ENCODE assay signal across 8 cellular contexts in genomic region chr5:172006378-172007152, GRCh38. TPM values are rescaled to one million over a fixed set of nuclear protein-coding genes. Genes with fewer than 3 reads are reported as not detected.
A peak's percentile ranks its signal among the peaks of the same experiment; 100 is the strongest.
DNase-seq lines count a peak whose midpoint lies in the region; ATAC-seq and TF ChIP-seq lines count a peak whose summit lies in the region.

Gene FBXW11, minus strand, starts transcription at chr5:172006638. Its CDS starts 136 bp downstream, at chr5:172006502.

- TF ChIP-seq CTCF in BJ (IDR thresholded peaks at IDR 0.05; ENCODE audit: insufficient read depth, low read depth, low read length), result no peak

- H3K4me3 ChIP-seq in BJ (ENCODE audit: low read depth, low read length), result peak within 1 kb of the TSS; percentile 88

- CTCF ChIA-PET in BJ (lab: Yijun Ruan, JAX), result interaction anchor here (0.8 to 2.6 kb wide), 11 partner anchors 10 to 588 kb away, joined by 3 to 22 read pairs (median 5); no protein-coding TSS in a partner anchor
- CTCF ChIA-PET in activated CD4-positive, alpha-beta T cell treated with anti-CD3 and anti-CD28 coated beads, Interleukin-2, amount 10 ng/mL, durations not matched to agents 7 days and 5 days (lab: Charles Lee), result interaction anchor here (0.5 to 3.4 kb wide), 20 partner anchors 9 to 588 kb away, joined by 3 to 23 read pairs (median 4); partner anchors contain the start of gene STK10

- peak; percentile 79 for DNase-seq in BJ (ENCODE audit: low read depth)
- DNase-seq in NCI-H526 treated with DMSO at 0.1 percent for 48 hours (lab: John Stamatoyannopoulos, UW), result peak; percentile 87
- peak; percentile 97 for DNase-seq in activated CD4-positive, alpha-beta T cell treated with anti-CD3 and anti-CD28 coated beads, Interleukin-2, amount 10 ng/mL, durations not matched to agents 7 days and 5 days
- DNase-seq in cortex of kidney (lab: John Stamatoyannopoulos, UW), result peak; percentile 63
- DNase-seq in left lobe of liver (ENCODE audit: low spot score), result peak; percentile 98
- peak; percentile 90 for DNase-seq in stimulated activated CD4-positive, alpha-beta T cell treated with anti-CD3 and anti-CD28 coated beads, Interleukin-2, amount 100 ng/mL, for 4 hours (ENCODE audit: low read depth)

- peaks cover 10% of the 10 kb centered on the region for H3K36me3 Mint-ChIP-seq in activated CD4-positive, alpha-beta T cell treated with anti-CD3 and anti-CD28 coated beads, Interleukin-2, amount 10 ng/mL, durations not matched to agents 7 days and 5 days (ENCODE audit: low read depth)

- H3K4me1 Mint-ChIP-seq in activated CD4-positive, alpha-beta T cell treated with anti-CD3 and anti-CD28 coated beads, Interleukin-2, amount 10 ng/mL, durations not matched to agents 7 days and 5 days, result peaks cover 53% of the 10 kb centered on the region

- POLR2A ChIA-PET in BJ (lab: Charles Lee), result interaction anchor here (0.5 to 1.5 kb wide), 7 partner anchors 13 to 1080 kb away, joined by 3 to 5 read pairs (median 4); no protein-coding TSS in a partner anchor
- POLR2A ChIA-PET in activated CD4-positive, alpha-beta T cell treated with anti-CD3 and anti-CD28 coated beads, Interleukin-2, amount 10 ng/mL, durations not matched to agents 7 days and 5 days (lab: Charles Lee), result interaction anchor here (0.6 kb wide), 2 partner anchors 26 to 407 kb away, joined by 3 read pairs; no protein-coding TSS in a partner anchor

- H3K36me3 ChIP-seq in BJ (ENCODE audit: control insufficient read depth, insufficient read depth, low read length), result no peaks in the 10 kb centered on the region

- H3K27ac Mint-ChIP-seq in activated CD4-positive, alpha-beta T cell treated with anti-CD3 and anti-CD28 coated beads, Interleukin-2, amount 10 ng/mL, durations not matched to agents 7 days and 5 days, result peak within 1 kb of the TSS; percentile 96

- no peaks in the 10 kb centered on the region for H3K27me3 Mint-ChIP-seq in activated CD4-positive, alpha-beta T cell treated with anti-CD3 and anti-CD28 coated beads, Interleukin-2, amount 10 ng/mL, durations not matched to agents 7 days and 5 days

- no peaks in the 10 kb centered on the region for H3K27me3 ChIP-seq in BJ (ENCODE audit: control insufficient read depth, insufficient read depth, low read length)

- peak within 1 kb of the TSS; percentile 82 for H3K4me3 Mint-ChIP-seq in activated CD4-positive, alpha-beta T cell treated with anti-CD3 and anti-CD28 coated beads, Interleukin-2, amount 10 ng/mL, durations not matched to agents 7 days and 5 days

- no peaks in the 10 kb centered on the region for H3K9me3 Mint-ChIP-seq in activated CD4-positive, alpha-beta T cell treated with anti-CD3 and anti-CD28 coated beads, Interleukin-2, amount 10 ng/mL, durations not matched to agents 7 days and 5 days

- ATAC-seq in GM19324 (IDR thresholded peaks at IDR 0.05; ENCODE audit: low FRiP score, unreplicated experiment) (peak; percentile 93), HG03469 (IDR thresholded peaks at IDR 0.05; ENCODE audit: unreplicated experiment) (peak; percentile 75), left lobe of liver (peak; percentile 92)

RNA-seq across cellular contexts. Expression of gene FBXW11, which starts in this region (rescaled TPM):
- polyA plus RNA-seq in BJ (2011; rRNA removed), result 55.5 and 70.1 TPM in 2 replicates
- polyA minus RNA-seq in BJ (2011; rRNA and poly(A)+ RNA removed), result 59.1 and 93.2 TPM in 2 replicates
- 10 to 100 TPM; 27.3 to 27.5 TPM for total RNA-seq in activated CD4-positive, alpha-beta T cell treated with anti-CD3 and anti-CD28 coated beads, Interleukin-2, amount 10 ng/mL, durations not matched to agents 7 days and 5 days
- total RNA-seq in left lobe of liver, result 21.9 TPM

Comparison
In these comparisons a context has a peak if more than half of its experiments do, and no peak if none do; other contexts are left out.
1. Peak in every context shown above with its lines: DNase-seq, ATAC-seq and H3K4me3 ChIP-seq.